Comparison of ENCODE assay signal across 8 cellular contexts in the genomic region with DNA sequence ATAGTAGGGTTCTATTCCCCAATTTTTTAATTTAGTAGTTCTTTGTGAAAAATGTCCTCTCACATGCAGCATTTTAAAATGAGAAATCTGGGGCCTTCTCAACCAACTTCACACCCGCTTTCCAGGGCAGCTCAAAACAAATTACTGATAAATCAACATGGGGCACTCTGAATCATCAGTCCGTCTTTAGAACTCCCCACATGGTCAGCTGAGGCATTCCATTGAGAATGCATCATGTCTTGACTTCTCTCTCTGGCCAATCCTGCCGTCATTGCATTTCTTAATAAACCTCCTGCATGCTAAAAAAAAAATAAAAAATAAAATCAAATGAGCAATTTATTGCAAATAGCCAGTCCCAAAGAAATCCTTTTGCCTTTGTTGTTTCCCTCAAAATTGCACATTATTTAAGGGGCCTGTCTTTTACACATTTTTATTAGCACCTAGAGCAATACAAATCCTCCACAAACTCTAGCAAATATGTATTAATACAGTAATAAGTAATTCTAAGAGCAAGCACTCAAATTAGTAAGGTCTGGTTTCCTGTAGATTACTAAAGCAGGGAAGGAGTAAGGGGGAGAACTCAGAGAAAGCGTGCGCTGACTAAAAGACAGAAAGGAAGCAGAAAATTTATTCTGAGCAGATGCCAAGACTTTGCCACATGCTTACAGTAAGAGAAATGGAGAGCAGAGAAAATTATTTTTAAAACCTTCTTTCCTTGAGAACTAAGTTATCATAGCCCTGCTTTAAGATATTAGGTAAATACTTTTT.
DNase-seq lines count a peak whose midpoint lies in the region; ATAC-seq and TF ChIP-seq lines count a peak whose summit lies in the region.

No MANE protein-coding gene starts in this region.

- no peaks in the 10 kb centered on the region for H3K27me3 Mint-ChIP-seq in CD4-positive, alpha-beta memory T cell
- H3K27me3 Mint-ChIP-seq in nephron progenitor cell (ENCODE audit: low read depth, poor library complexity), result no peaks in the 10 kb centered on the region

- no peak overlapping the region for H3K27ac ChIP-seq in CD4-positive, alpha-beta memory T cell (ENCODE audit: low read depth, low read length)
- peak overlapping the region; percentile 63 to 79 for H3K27ac ChIP-seq in breast epithelium

- H3K9me3 Mint-ChIP-seq in CD4-positive, alpha-beta memory T cell, result no peaks in the 10 kb centered on the region
- H3K9me3 Mint-ChIP-seq in nephron progenitor cell, result no peaks in the 10 kb centered on the region

- TF ChIP-seq POLR2A in breast epithelium (IDR thresholded peaks at IDR 0.05), result no peak

- H3K36me3 Mint-ChIP-seq in CD4-positive, alpha-beta memory T cell, result peaks cover 0 to 11% of the 10 kb centered on the region in 2 donors
- H3K36me3 Mint-ChIP-seq in nephron progenitor cell (ENCODE audit: low read depth), result no peaks in the 10 kb centered on the region

- H3K9me3 ChIP-seq in CD4-positive, alpha-beta memory T cell (ENCODE audit: control insufficient read depth in 1 of 2, low read length in 2 of 2), result no peaks in the 10 kb centered on the region
- H3K9me3 ChIP-seq in breast epithelium, result no peaks in the 10 kb centered on the region

- H3K36me3 ChIP-seq in CD4-positive, alpha-beta memory T cell (ENCODE audit: insufficient read depth, low read length), result no peaks in the 10 kb centered on the region
- H3K36me3 ChIP-seq in breast epithelium, result no peaks in the 10 kb centered on the region

- H3K4me3 ChIP-seq in CD4-positive, alpha-beta memory T cell (ENCODE audit: low read length in 2 of 2), result no peak overlapping the region
- H3K4me3 ChIP-seq in breast epithelium, result no peak overlapping the region

- no peak for DNase-seq in CD4-positive, alpha-beta memory T cell
- DNase-seq in HK-2 (ENCODE audit: unreplicated experiment) (peak; percentile 52), breast epithelium (ENCODE audit: low spot score in 2 of 2) (no peak), nephron progenitor cell (no peak), SIG-M5 (lab: John Stamatoyannopoulos, UW) (no peak), NCI-H128 (lab: John Stamatoyannopoulos, UW; ENCODE audit: unreplicated experiment) (no peak), posterior vena cava (ENCODE audit: low spot score) (no peak)

- no peaks in the 10 kb centered on the region for H3K27me3 ChIP-seq in CD4-positive, alpha-beta memory T cell (ENCODE audit: insufficient read depth, low read length)
- H3K27me3 ChIP-seq in breast epithelium, result no peaks in the 10 kb centered on the region

- H3K4me1 ChIP-seq in CD4-positive, alpha-beta memory T cell (ENCODE audit: insufficient read depth, low read length), result peaks cover 71% of the 10 kb centered on the region
- no peaks in the 10 kb centered on the region for H3K4me1 ChIP-seq in breast epithelium

- H3K4me3 Mint-ChIP-seq in CD4-positive, alpha-beta memory T cell, result peak overlapping the region in 4 of 8 donors; percentile 18 to 45 (median 34)
- H3K4me3 Mint-ChIP-seq in nephron progenitor cell, result no peak overlapping the region

- H3K27ac Mint-ChIP-seq in CD4-positive, alpha-beta memory T cell, result peak overlapping the region in 6 of 7 donors; percentile 9 to 81 (median 44)
- H3K27ac Mint-ChIP-seq in nephron progenitor cell, result peak overlapping the region; percentile 20

- H3K4me1 Mint-ChIP-seq in CD4-positive, alpha-beta memory T cell, result peaks cover 43 to 71% (median 55%) of the 10 kb centered on the region in 4 donors
- peaks cover 24% of the 10 kb centered on the region for H3K4me1 Mint-ChIP-seq in nephron progenitor cell

- intact Hi-C loops in CD4-positive, alpha-beta memory T cell (cut with micrococcal nuclease), result no loop called here
- intact Hi-C loops in breast epithelium (cut with DNase I; ENCODE audit: low total_unique reads) (no loop called here), posterior vena cava (cut with DNase I) (no loop called here)

- POLR2A ChIA-PET in CD4-positive, alpha-beta memory T cell (lab: Charles Lee; ENCODE audit: partially characterized antibody), result no interaction called here

- ATAC-seq in GM19467 (IDR thresholded peaks at IDR 0.05; ENCODE audit: unreplicated experiment), result peak; percentile 36

- CTCF ChIA-PET in CD4-positive, alpha-beta memory T cell (lab: Charles Lee; ENCODE audit: partially characterized antibody), result interaction anchor here (0.7 to 0.9 kb wide), 2 partner anchors 9 to 98 kb away, joined by 3 read pairs; no protein-coding TSS in a partner anchor

- no peak for TF ChIP-seq CTCF in breast epithelium (IDR thresholded peaks at IDR 0.05)
- no peak for TF ChIP-seq CTCF in nephron progenitor cell (IDR thresholded peaks at IDR 0.05)
